Comparison of ENCODE assay signal across 13 cellular contexts in the genomic region with DNA sequence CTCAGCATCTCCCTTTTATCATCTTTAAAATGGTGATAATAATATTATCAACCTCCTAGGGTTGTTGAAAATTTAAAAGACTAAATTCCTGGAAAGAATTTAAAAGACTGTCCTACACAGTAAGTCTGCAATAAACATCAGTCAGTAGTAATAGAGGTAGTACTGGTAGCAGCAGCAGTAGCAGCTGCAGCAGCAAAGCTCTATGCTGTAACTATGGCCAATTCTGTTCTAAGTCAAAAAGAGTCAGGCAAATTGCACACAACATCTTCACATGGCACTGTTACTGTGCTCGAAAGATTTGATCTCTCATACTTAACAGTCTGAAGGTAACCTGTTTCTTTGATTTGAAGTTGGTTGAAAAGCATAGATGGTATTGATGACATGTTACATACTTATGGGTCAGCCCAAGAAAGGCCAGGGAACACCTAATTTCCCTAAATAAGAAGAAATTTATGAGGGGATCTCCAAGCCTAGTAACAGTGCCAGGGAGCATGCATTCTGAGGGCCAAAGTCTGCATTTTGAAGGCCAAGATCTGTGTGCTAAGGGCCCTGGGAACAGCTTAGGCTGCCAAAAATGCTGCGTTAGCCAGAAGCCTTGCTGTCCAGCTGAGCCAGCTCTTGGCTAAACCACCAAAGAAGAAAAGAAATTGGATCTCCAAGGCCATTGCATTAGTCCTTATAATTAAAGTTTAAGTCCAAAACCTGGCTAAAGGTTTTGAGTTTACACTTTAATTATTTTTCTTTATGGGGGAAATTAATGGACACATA.
DNase-seq lines count a peak whose midpoint lies in the region; ATAC-seq and TF ChIP-seq lines count a peak whose summit lies in the region.
"Had no signal": no experiment of that assay in that cellular context is flagged by ENCODE, and none has a peak within 500 bp of the region (broad histone marks: within the 10 kb centered on the region; RNA-seq: fewer than 3 reads in every experiment).

No MANE protein-coding gene starts in this region.

- no peaks in the 10 kb centered on the region for H3K9me3 Mint-ChIP-seq in CD14-positive monocyte
- H3K9me3 Mint-ChIP-seq: CD8-positive, alpha-beta memory T cell had no signal

- no peak for TF ChIP-seq CTCF in CD14-positive monocyte (IDR thresholded peaks at IDR 0.05)

- no peaks in the 10 kb centered on the region for H3K36me3 Mint-ChIP-seq in CD14-positive monocyte

- no peak overlapping the region for H3K4me3 ChIP-seq in MG63
- H3K4me3 ChIP-seq: PC-9 had no signal

- ATAC-seq in sciatic nerve (peak; percentile 53), GM21360 (IDR thresholded peaks at IDR 0.05; ENCODE audit: unreplicated experiment) (no peak)

- no peak overlapping the region for H3K27ac Mint-ChIP-seq in CD14-positive monocyte
- H3K27ac Mint-ChIP-seq: CD8-positive, alpha-beta memory T cell had no signal

- H3K9me3 ChIP-seq in MG63: no peaks in the 10 kb centered on the region
- H3K9me3 ChIP-seq: BE2C had no signal

- intact Hi-C loops in sciatic nerve (cut with DNase I) (no loop called here), CD14-positive monocyte (cut with micrococcal nuclease) (no loop called here)

- DNase-seq in MG63 (peak; percentile 41), cerebellar cortex (ENCODE audit: low spot score) (peak; percentile 89), medulla oblongata (ENCODE audit: extremely low spot score) (peak; percentile 73), sciatic nerve (ENCODE audit: low spot score) (no peak), CD14-positive monocyte (ENCODE audit: low spot score) (no peak)
- no peak for DNase-seq in activated naive CD4-positive, alpha-beta T cell (lab: John Stamatoyannopoulos, UW)
- DNase-seq: BE2C; CD8-positive, alpha-beta memory T cell; GOT3; NCI-H187 treated with DMSO at 0.1 percent for 48 hours; NCI-H774; PC-9 had no signal

- H3K36me3 ChIP-seq in MG63: no peaks in the 10 kb centered on the region
- H3K36me3 ChIP-seq: BE2C had no signal

- 0 out of 2 replicates have a peak, but pooled peaks cover 4% of the 10 kb centered on the region for H3K27me3 ChIP-seq in MG63

- H3K4me3 Mint-ChIP-seq in CD14-positive monocyte: no peak overlapping the region
- H3K4me3 Mint-ChIP-seq: CD8-positive, alpha-beta memory T cell had no signal

- H3K27me3 Mint-ChIP-seq in CD14-positive monocyte (ENCODE audit: low read depth in 3 of 3): no peaks in the 10 kb centered on the region
- H3K27me3 Mint-ChIP-seq: CD8-positive, alpha-beta memory T cell had no signal

- peaks cover 3% of the 10 kb centered on the region for H3K4me1 Mint-ChIP-seq in CD14-positive monocyte

Comparison
In these comparisons a context has a peak if more than half of its experiments do, and no peak if none do; other contexts are left out.
1. DNase-seq: peak in MG63 (single experiment), cerebellar cortex (single experiment) and medulla oblongata (single experiment); none in sciatic nerve (single experiment), activated naive CD4-positive, alpha-beta T cell (0 of 4) and CD14-positive monocyte (single experiment).